In the genomic region with DNA sequence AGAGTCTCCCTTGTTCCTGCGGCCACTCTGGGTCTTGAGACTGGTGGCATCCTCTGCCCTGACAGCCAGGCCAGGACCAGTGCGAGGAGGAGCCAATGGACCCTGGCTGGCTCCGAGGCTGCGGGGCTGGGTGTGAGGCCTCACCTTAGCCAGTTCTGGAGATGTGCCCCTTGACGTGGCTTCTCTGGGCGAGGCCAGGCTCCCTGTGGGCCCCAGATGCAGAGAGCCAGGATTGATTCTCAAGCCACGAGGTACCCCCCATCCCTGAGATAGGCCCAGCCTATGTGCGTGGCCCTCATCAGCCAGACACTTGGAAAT, we compare ENCODE assay signal across 17 cellular contexts.
DNase-seq lines count a peak whose midpoint lies in the region; ATAC-seq and TF ChIP-seq lines count a peak whose summit lies in the region.
"Had no signal": no experiment of that assay in that cellular context is flagged by ENCODE, and none has a peak within 500 bp of the region (broad histone marks: within the 10 kb centered on the region; RNA-seq: fewer than 3 reads in every experiment).

No MANE protein-coding gene starts in this region.

- POLR2A ChIA-PET in SK-N-SH (lab: Yijun Ruan, JAX): no interaction called here
- POLR2A ChIA-PET in naive thymus-derived CD8-positive, alpha-beta T cell (lab: Charles Lee): interaction anchor here (4.7 kb wide), 1 partner anchor 66 kb away, joined by 49 read pairs; the partner anchor contains the start of gene TOB1

- TF ChIP-seq POLR2A in tibial nerve (IDR thresholded peaks at IDR 0.05): no peak

- CTCF ChIA-PET in SK-N-SH (lab: Yijun Ruan, JAX): no interaction called here

- no peaks in the 10 kb centered on the region for H3K79me2 ChIP-seq in SK-N-SH (ENCODE audit: insufficient read depth)

- TF ChIP-seq RAD21 in SK-N-SH (IDR thresholded peaks at IDR 0.05; ENCODE audit: low read length): no peak

- no peaks in the 10 kb centered on the region for H3K9me2 ChIP-seq in SK-N-SH

- DNase-seq in SK-N-SH: no peak
- peak in 1 of 10 donors; percentile 59 for DNase-seq in naive thymus-derived CD8-positive, alpha-beta T cell
- DNase-seq in tibial nerve (ENCODE audit: low spot score in 2 of 2): no peak
- no peak for DNase-seq in NCI-H1694 (lab: John Stamatoyannopoulos, UW)
- DNase-seq in nephron progenitor cell: no peak
- DNase-seq: 8988T; amniotic stem cell; head of caudate nucleus; KBM-7; NCI-H1436 treated with DMSO at 0.1 percent for 48 hours; NCI-H748 treated with DMSO at 0.1 percent for 48 hours; SIG-M5; stimulated activated CD4-positive, alpha-beta T cell treated with anti-CD3 and anti-CD28 coated beads, Interleukin-4, amount 100 ng/mL, for 4 hours; stimulated activated naive CD8-positive, alpha-beta T cell treated with anti-CD3 and anti-CD28 coated beads, Interleukin-15, Interleukin-2, amounts not matched to agents 100 U/mL and 50 U/mL, for 24 hours had no signal

- H3K9ac ChIP-seq in SK-N-SH: no peak overlapping the region

- H3K9me3 Mint-ChIP-seq in naive thymus-derived CD8-positive, alpha-beta T cell: no peaks in the 10 kb centered on the region
- H3K9me3 Mint-ChIP-seq in nephron progenitor cell: no peaks in the 10 kb centered on the region

- no peaks in the 10 kb centered on the region for H3K36me3 ChIP-seq in SK-N-SH (replicated peaks in 1 of 2; ENCODE audit: control insufficient read depth in 1 of 2, insufficient read depth in 2 of 2, low read length in 1 of 2)
- H3K36me3 ChIP-seq in tibial nerve: no peaks in the 10 kb centered on the region

- no peaks in the 10 kb centered on the region for H3K36me3 Mint-ChIP-seq in naive thymus-derived CD8-positive, alpha-beta T cell
- no peaks in the 10 kb centered on the region for H3K36me3 Mint-ChIP-seq in nephron progenitor cell (ENCODE audit: low read depth)

- H3K4me3 ChIP-seq in SK-N-SH (ENCODE audit: low read depth in 2 of 2, low read length in 1 of 2): no peak overlapping the region
- no peak overlapping the region for H3K4me3 ChIP-seq in tibial nerve

- H3K27ac ChIP-seq in SK-N-SH (ENCODE audit: low read depth in 2 of 2, low read length in 1 of 2) (peak overlapping the region; percentile 93 to 98; a peak in 3 of 4 replicates), cingulate gyrus (ENCODE audit: low read depth, low read length) (peak overlapping the region; percentile 99), tibial nerve (peak overlapping the region; percentile 32 to 98 (median 92))

- peaks cover 15 to 41% of the 10 kb centered on the region in 2 experiments for H3K4me1 ChIP-seq in SK-N-SH (ENCODE audit: control insufficient read depth in 1 of 2, insufficient read depth in 2 of 2, low read depth in 1 of 2, low read length in 1 of 2)
- peaks cover 0 to 41% (median 23%) of the 10 kb centered on the region in 4 donors for H3K4me1 ChIP-seq in tibial nerve

- H3K4me2 ChIP-seq in SK-N-SH: 0 out of 2 replicates have a peak overlapping the region, but pooled peaks have one; percentile 98

- ATAC-seq in SK-N-SH treated with all-trans-retinoic acid at 6 μM for 48 hours: no peak
- ATAC-seq in naive thymus-derived CD8-positive, alpha-beta T cell: no peak
- ATAC-seq in HG03354 (IDR thresholded peaks at IDR 0.05; ENCODE audit: poor library complexity, severe bottlenecking, unreplicated experiment): no peak
- ATAC-seq: stimulated activated naive CD8-positive, alpha-beta T cell treated with anti-CD3 and anti-CD28 coated beads, Interleukin-15, Interleukin-2, amounts not matched to agents 100 U/mL and 50 U/mL, for 24 hours had no signal

- peak overlapping the region in 9 of 10 donors; percentile 18 to 99 (median 90) for H3K27ac Mint-ChIP-seq in naive thymus-derived CD8-positive, alpha-beta T cell
- no peak overlapping the region for H3K27ac Mint-ChIP-seq in nephron progenitor cell

- peak overlapping the region; percentile 98; the same call in 1 of the 2 replicates for H2AFZ ChIP-seq in SK-N-SH (ENCODE audit: low read depth)

- 91% methylated on average over 5 of the region's 8 CpGs for WGBS in SK-N-SH (ENCODE audit: low lambda C conversion rate)
- WGBS in tibial nerve, 2 donors: 91 to 94% methylated on average over 3 to 7 of the region's 8 CpGs

- peaks cover 23% of the 10 kb centered on the region for H3F3A ChIP-seq in SK-N-SH (replicated peaks; ENCODE audit: insufficient read depth)

- peaks cover 0 to 5% (median 0%) of the 10 kb centered on the region in 5 donors for H3K27me3 Mint-ChIP-seq in naive thymus-derived CD8-positive, alpha-beta T cell
- H3K27me3 Mint-ChIP-seq in nephron progenitor cell (ENCODE audit: low read depth, poor library complexity): peaks cover 27% of the 10 kb centered on the region

- TF ChIP-seq CTCF in SK-N-SH (IDR thresholded peaks at IDR 0.05) (no peak), tibial nerve (IDR thresholded peaks at IDR 0.05) (no peak), nephron progenitor cell (IDR thresholded peaks at IDR 0.05) (no peak)

- H3K9me3 ChIP-seq in SK-N-SH: no peaks in the 10 kb centered on the region
- no peaks in the 10 kb centered on the region for H3K9me3 ChIP-seq in tibial nerve

- TF ChIP-seq EP300 in SK-N-SH (IDR thresholded peaks at IDR 0.05; ENCODE audit: borderline replicate concordance in 1 of 2, low read depth in 1 of 2, low read length in 1 of 2): no peak
- TF ChIP-seq EP300 in tibial nerve (IDR thresholded peaks at IDR 0.05): no peak

- peak overlapping the region in 4 of 10 donors; percentile 30 to 84 (median 70) for H3K4me3 Mint-ChIP-seq in naive thymus-derived CD8-positive, alpha-beta T cell
- no peak overlapping the region for H3K4me3 Mint-ChIP-seq in nephron progenitor cell

- peaks cover 23 to 43% (median 39%) of the 10 kb centered on the region in 4 donors for H3K4me1 Mint-ChIP-seq in naive thymus-derived CD8-positive, alpha-beta T cell
- peaks cover 64% of the 10 kb centered on the region for H3K4me1 Mint-ChIP-seq in nephron progenitor cell

- H3K27me3 ChIP-seq in SK-N-SH (ENCODE audit: insufficient read depth): no peaks in the 10 kb centered on the region
- H3K27me3 ChIP-seq in tibial nerve: no peaks in the 10 kb centered on the region

- H4K20me1 ChIP-seq in SK-N-SH (ENCODE audit: insufficient read depth): no peaks in the 10 kb centered on the region

TF ChIP-seq in SK-N-SH, 30 proteins besides CTCF, POLR2A, EP300 and RAD21 (continues in another document):
- TF ChIP-seq RCOR1 (IDR thresholded peaks at IDR 0.05; ENCODE audit: low read length) (no peak), ELF1 (IDR thresholded peaks at IDR 0.05) (no peak), TEAD4 (IDR thresholded peaks at IDR 0.05; ENCODE audit: borderline replicate concordance, insufficient read depth) (no peak), CHD2 (IDR thresholded peaks at IDR 0.05; ENCODE audit: low read length, partially characterized antibody) (no peak), TAF1 (IDR thresholded peaks at IDR 0.05; ENCODE audit: borderline replicate concordance, low read depth, low read length) (no peak), POLR2AphosphoS5 (IDR thresholded peaks at IDR 0.05; ENCODE audit: low read depth, low read length) (no peak), PBX3 (IDR thresholded peaks at IDR 0.05) (no peak), YY1 (IDR thresholded peaks at IDR 0.05; ENCODE audit: low read depth) (no peak), RXRA (IDR thresholded peaks at IDR 0.05; ENCODE audit: borderline replicate concordance, low read depth) (no peak)

TF ChIP-seq in SK-N-SH treated with all-trans-retinoic acid at 6 μM for 48 hours, 23 proteins besides CTCF, POLR2A, EP300 and RAD21 (continues in another document):
- TF ChIP-seq BACH2 (CRISPR knock-in tag; IDR thresholded peaks at IDR 0.05; ENCODE audit: borderline replicate concordance) (no peak), ESRRG (CRISPR knock-in tag; IDR thresholded peaks at IDR 0.05) (no peak), ZFP30 (CRISPR knock-in tag; IDR thresholded peaks at IDR 0.05) (no peak), TCF4 (CRISPR knock-in tag; IDR thresholded peaks at IDR 0.05; ENCODE audit: borderline replicate concordance) (no peak), ZNF565 (CRISPR knock-in tag; conservative IDR thresholded peaks at IDR 0.05; ENCODE audit: low read depth) (no peak), CSDC2 (CRISPR knock-in tag; IDR thresholded peaks at IDR 0.05) (no peak), ISL1 (CRISPR knock-in tag; IDR thresholded peaks at IDR 0.05) (no peak)
- TF ChIP-seq, protein P1, sequence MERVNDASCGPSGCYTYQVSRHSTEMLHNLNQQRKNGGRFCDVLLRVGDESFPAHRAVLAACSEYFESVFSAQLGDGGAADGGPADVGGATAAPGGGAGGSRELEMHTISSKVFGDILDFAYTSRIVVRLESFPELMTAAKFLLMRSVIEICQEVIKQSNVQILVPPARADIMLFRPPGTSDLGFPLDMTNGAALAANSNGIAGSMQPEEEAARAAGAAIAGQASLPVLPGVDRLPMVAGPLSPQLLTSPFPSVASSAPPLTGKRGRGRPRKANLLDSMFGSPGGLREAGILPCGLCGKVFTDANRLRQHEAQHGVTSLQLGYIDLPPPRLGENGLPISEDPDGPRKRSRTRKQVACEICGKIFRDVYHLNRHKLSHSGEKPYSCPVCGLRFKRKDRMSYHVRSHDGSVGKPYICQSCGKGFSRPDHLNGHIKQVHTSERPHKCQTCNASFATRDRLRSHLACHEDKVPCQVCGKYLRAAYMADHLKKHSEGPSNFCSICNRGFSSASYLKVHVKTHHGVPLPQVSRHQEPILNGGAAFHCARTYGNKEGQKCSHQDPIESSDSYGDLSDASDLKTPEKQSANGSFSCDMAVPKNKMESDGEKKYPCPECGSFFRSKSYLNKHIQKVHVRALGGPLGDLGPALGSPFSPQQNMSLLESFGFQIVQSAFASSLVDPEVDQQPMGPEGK (CRISPR knock-in tag; IDR thresholded peaks at IDR 0.05; ENCODE audit: borderline replicate concordance): no peak
